In genomic region chr3:128496019-128496601, GRCh38 we compare ENCODE assay signal across 1 cellular context.
TF ChIP-seq lines count a peak whose summit lies in the region.

No MANE protein-coding gene starts in this region.

TF ChIP-seq in K562, 482 proteins besides CTCF, POLR2A, EP300 and RAD21 (continued from another document):
- TF ChIP-seq ATF6 (CRISPR knock-in tag; IDR thresholded peaks at IDR 0.05) (no peak), NUFIP1 (IDR thresholded peaks at IDR 0.05; ENCODE audit: partially characterized antibody) (no peak), SOX6 (IDR thresholded peaks at IDR 0.05) (no peak), RBBP5 (IDR thresholded peaks at IDR 0.05; ENCODE audit: borderline replicate concordance, insufficient read depth, low read length, poor library complexity, severe bottlenecking) (peak; percentile 28), ZNF140 (CRISPR knock-in tag; IDR thresholded peaks at IDR 0.05) (no peak), MBD2 (IDR thresholded peaks at IDR 0.05; ENCODE audit: borderline replicate concordance, low read depth) (no peak; the same call in 1 of the 2 replicates), ASH1L (IDR thresholded peaks at IDR 0.05; ENCODE audit: borderline replicate concordance, low read depth, partially characterized antibody) (no peak), KLF1 (tag; IDR thresholded peaks at IDR 0.05) (no peak), KAT2B (IDR thresholded peaks at IDR 0.05; ENCODE audit: low read depth, low read length) (no peak), FOXK2 (conservative IDR thresholded peaks at IDR 0.05 in 1 of 2, IDR thresholded peaks at IDR 0.05 in 1 of 2; ENCODE audit: low read depth in 2 of 2) (0 out of 4 replicates have a peak, but pooled peaks of 1 of the 2 experiments have one; percentile 19), RBM34 (IDR thresholded peaks at IDR 0.05; ENCODE audit: borderline replicate concordance, insufficient read depth, low read length) (no peak), LARP7 (IDR thresholded peaks at IDR 0.05) (peak; percentile 81; the same call in 1 of the 2 replicates), XRCC3 (IDR thresholded peaks at IDR 0.05) (no peak), NFRKB (IDR thresholded peaks at IDR 0.05; ENCODE audit: low read depth) (peak; percentile 67; the same call in 1 of the 2 replicates), ELK3 (CRISPR knock-in tag; IDR thresholded peaks at IDR 0.05) (no peak), RHOXF2B (CRISPR knock-in tag; conservative IDR thresholded peaks at IDR 0.05) (no peak), MEF2D (tag; conservative IDR thresholded peaks at IDR 0.05; ENCODE audit: low read depth) (no peak), MTA2 (IDR thresholded peaks at IDR 0.05; ENCODE audit: low read depth) (no peak), SAFB (IDR thresholded peaks at IDR 0.05; ENCODE audit: borderline replicate concordance, low read depth, low read length) (no peak), ZNF592 (IDR thresholded peaks at IDR 0.05) (no peak), CTCFL (IDR thresholded peaks at IDR 0.05; ENCODE audit: borderline replicate concordance, insufficient read depth, low read depth, low read length, poor library complexity, severe bottlenecking) (no peak)
